ENCODE assay signal across 9 cellular contexts in genomic region chr11:75346912-75347647, GRCh38. TPM values are rescaled to one million over a fixed set of nuclear protein-coding genes. Genes with fewer than 3 reads are reported as not detected.
A peak's percentile ranks its signal among the peaks of the same experiment; 100 is the strongest.
DNase-seq lines count a peak whose midpoint lies in the region; FAIRE-seq and TF ChIP-seq lines count a peak whose summit lies in the region.
"Had no signal": no experiment of that assay in that cellular context is flagged by ENCODE, and none has a peak within 500 bp of the region (broad histone marks: within the 10 kb centered on the region; RNA-seq: fewer than 3 reads in every experiment).

No MANE protein-coding gene starts in this region.

- H3K4me3 ChIP-seq in astrocyte (ENCODE audit: insufficient read depth, low read depth, low read length): no peak overlapping the region

- H3K4me3 Mint-ChIP-seq in T-helper 1 cell treated with Interleukin-12 subunit alpha and Interleukin-12 subunit beta and Interleukin-4 antibody, amounts not matched to agents 30 μg/mL and 1 μg/mL, for 36 hours: no peak overlapping the region
- H3K4me3 Mint-ChIP-seq in astrocyte (ENCODE audit: unreplicated experiment): no peak overlapping the region

- no peak for TF ChIP-seq CTCF in astrocyte (IDR thresholded peaks at IDR 0.05; ENCODE audit: insufficient read depth, low read depth, low read length)

- peak overlapping the region; percentile 17 for H3K4me2 ChIP-seq in astrocyte (ENCODE audit: low read length)

- H4K20me1 ChIP-seq in astrocyte (ENCODE audit: insufficient read depth, low read length): peaks cover 12% of the 10 kb centered on the region

- H3K27ac ChIP-seq in astrocyte (ENCODE audit: low read depth, low read length) (no peak overlapping the region), temporal lobe (ENCODE audit: low read depth, low read length) (peak overlapping the region; percentile 85)

- no peaks in the 10 kb centered on the region for H3K9me3 Mint-ChIP-seq in T-helper 1 cell treated with Interleukin-12 subunit alpha and Interleukin-12 subunit beta and Interleukin-4 antibody, amounts not matched to agents 30 μg/mL and 1 μg/mL, for 36 hours
- H3K9me3 Mint-ChIP-seq in astrocyte (ENCODE audit: unreplicated experiment): no peaks in the 10 kb centered on the region
- H3K9me3 Mint-ChIP-seq: IgD-negative memory B cell had no signal

- FAIRE-seq in astrocyte (lab: Jason Lieb, UNC) (no peak), H54 (lab: Jason Lieb, UNC) (no peak)

- no peaks in the 10 kb centered on the region for H3K27me3 Mint-ChIP-seq in T-helper 1 cell treated with Interleukin-12 subunit alpha and Interleukin-12 subunit beta and Interleukin-4 antibody, amounts not matched to agents 30 μg/mL and 1 μg/mL, for 36 hours (ENCODE audit: low read depth)
- no peaks in the 10 kb centered on the region for H3K27me3 Mint-ChIP-seq in astrocyte (ENCODE audit: low read depth, unreplicated experiment)
- H3K27me3 Mint-ChIP-seq: IgD-negative memory B cell had no signal

- no peaks in the 10 kb centered on the region for H3K79me2 ChIP-seq in astrocyte (ENCODE audit: insufficient read depth, low read length)

- H3K9me3 ChIP-seq in astrocyte (ENCODE audit: insufficient read depth, low read depth, low read length): no peaks in the 10 kb centered on the region

- H3K4me1 ChIP-seq in astrocyte (ENCODE audit: insufficient read depth, low read length): peaks cover 26% of the 10 kb centered on the region

- no peak overlapping the region for H3K9ac ChIP-seq in astrocyte (ENCODE audit: low read length)

- H3K36me3 Mint-ChIP-seq in T-helper 1 cell treated with Interleukin-12 subunit alpha and Interleukin-12 subunit beta and Interleukin-4 antibody, amounts not matched to agents 30 μg/mL and 1 μg/mL, for 36 hours (ENCODE audit: low read depth): peaks cover 9% of the 10 kb centered on the region
- H3K36me3 Mint-ChIP-seq in astrocyte (ENCODE audit: low read depth, unreplicated experiment): peaks cover 4% of the 10 kb centered on the region
- H3K36me3 Mint-ChIP-seq: IgD-negative memory B cell had no signal

- peak overlapping the region; percentile 63 for H3K27ac Mint-ChIP-seq in T-helper 1 cell treated with Interleukin-12 subunit alpha and Interleukin-12 subunit beta and Interleukin-4 antibody, amounts not matched to agents 30 μg/mL and 1 μg/mL, for 36 hours
- no peak overlapping the region for H3K27ac Mint-ChIP-seq in astrocyte (ENCODE audit: unreplicated experiment)

- H3K27me3 ChIP-seq in astrocyte (ENCODE audit: insufficient read depth, low read length): no peaks in the 10 kb centered on the region

- DNase-seq in T-helper 1 cell (no peak), astrocyte (ENCODE audit: low read depth) (peak; percentile 44), iris pigment epithelial cell (ENCODE audit: low read depth) (peak; percentile 44), H54 (ENCODE audit: insufficient read length, low spot score) (no peak)
- no peak for DNase-seq in NK-92 treated with Interleukin-12 subunit alpha and Interleukin-12 subunit beta, amount 100 ng/mL, for 24 hours (lab: John Stamatoyannopoulos, UW)
- DNase-seq in stimulated activated CD4-positive, alpha-beta T cell treated with anti-CD3 and anti-CD28 coated beads, Interleukin-2, amount 100 ng/mL, for 48 hours: no peak

- peaks cover 50% of the 10 kb centered on the region for H3K4me1 Mint-ChIP-seq in T-helper 1 cell treated with Interleukin-12 subunit alpha and Interleukin-12 subunit beta and Interleukin-4 antibody, amounts not matched to agents 30 μg/mL and 1 μg/mL, for 36 hours (ENCODE audit: low read depth)
- peaks cover 43% of the 10 kb centered on the region for H3K4me1 Mint-ChIP-seq in astrocyte (ENCODE audit: low read depth, unreplicated experiment)

- H2AFZ ChIP-seq in astrocyte (ENCODE audit: low read depth, low read length): no peak overlapping the region

- H3K36me3 ChIP-seq in astrocyte (ENCODE audit: insufficient read depth, low read length): no peaks in the 10 kb centered on the region

- no peak for TF ChIP-seq POLR2A in H54 (IDR thresholded peaks at IDR 0.05; ENCODE audit: low read depth, low read length)

RNA-seq across cellular contexts. Expression of gene ARRB1, which starts 4.4 kb away (rescaled TPM):
- 22.7 and 28.5 TPM in 2 replicates for total RNA-seq in astrocyte
- total RNA-seq in temporal lobe: 49.4 TPM

RNA-seq across cellular contexts. Expression of gene RPS3, which starts 52.2 kb away (rescaled TPM):
- total RNA-seq in astrocyte (1,706 and 1,898 TPM in 2 replicates), temporal lobe (533 TPM)

Comparison
In these comparisons a context has a peak if more than half of its experiments do, and no peak if none do; other contexts are left out.
1. DNase-seq: peak in astrocyte (single experiment) and iris pigment epithelial cell (single experiment); none in T-helper 1 cell (0 of 5), NK-92 treated with Interleukin-12 subunit alpha and Interleukin-12 subunit beta, amount 100 ng/mL, for 24 hours (single experiment), stimulated activated CD4-positive, alpha-beta T cell treated with anti-CD3 and anti-CD28 coated beads, Interleukin-2, amount 100 ng/mL, for 48 hours (0 of 2) and H54 (single experiment).